ENCODE assay signal across 38 cellular contexts in the genomic region with DNA sequence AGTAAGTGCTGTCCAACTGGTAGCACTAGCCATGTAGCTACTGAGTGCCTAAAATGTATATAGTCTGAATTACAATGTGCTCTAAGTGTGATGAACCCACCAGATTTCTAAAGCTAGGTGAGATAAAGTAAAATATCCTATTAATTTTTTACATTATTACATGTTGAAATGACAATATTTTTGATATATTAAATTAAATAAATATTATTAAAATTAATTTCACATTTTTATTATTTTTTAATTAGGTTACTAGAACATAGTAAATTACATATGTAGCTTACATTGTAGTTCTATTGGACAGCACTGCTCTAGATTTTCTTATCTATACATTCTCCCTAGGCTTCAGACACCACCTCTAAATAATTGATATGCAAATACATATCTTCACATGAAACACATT. TPM values are rescaled to one million over a fixed set of nuclear protein-coding genes. Genes with fewer than 3 reads are reported as not detected.
"Had no signal": no experiment of that assay in that cellular context is flagged by ENCODE, and none has a peak within 500 bp of the region (broad histone marks: within the 10 kb centered on the region; RNA-seq: fewer than 3 reads in every experiment).

No MANE protein-coding gene starts in this region.

- H3K4me3 ChIP-seq: MG63 had no signal

- DNase-seq: Karpas-422, Kasumi-1, MG63, MM.1S, MV-4-11, NCI-H1048, NCI-H1092, NCI-H1092 treated with DMSO at 0.1 percent for 48 hours, NCI-H1105, NCI-H1105 treated with DMSO at 0.1 percent for 48 hours, NCI-H1417, NCI-H1417 treated with DMSO at 0.1 percent for 48 hours, NCI-H1436, NCI-H1436 treated with DMSO at 0.1 percent for 48 hours, NCI-H146, NCI-H1694, NCI-H1694 treated with DMSO at 0.1 percent for 48 hours, NCI-H187, NCI-H187 treated with DMSO at 0.1 percent for 48 hours, NCI-H1930, NCI-H2029, NCI-H2029 treated with DMSO at 0.1 percent for 48 hours, NCI-H2081, NCI-H2081 treated with DMSO at 0.1 percent for 48 hours, NCI-H2107, NCI-H2171, NCI-H2171 treated with DMSO at 0.1 percent for 48 hours, NCI-H2227 treated with DMSO at 0.1 percent for 48 hours, NCI-H226, NCI-H345, NCI-H446, NCI-H446 treated with DMSO at 0.1 percent for 48 hours, NCI-H510A, NCI-H510A treated with DMSO at 0.1 percent for 48 hours had no signal

- H3K36me3 ChIP-seq: MG63 had no signal

RNA-seq across cellular contexts. Expression of a gene that starts 9.2 kb away (rescaled TPM):
- total RNA-seq: LHCN-M2, M059J, MCF 10A, NCI-H460 had no signal

RNA-seq across cellular contexts. Expression of a gene that starts 43.7 kb away (rescaled TPM):
- total RNA-seq: LHCN-M2, M059J, MCF 10A, NCI-H460 had no signal
